In the genomic region with DNA sequence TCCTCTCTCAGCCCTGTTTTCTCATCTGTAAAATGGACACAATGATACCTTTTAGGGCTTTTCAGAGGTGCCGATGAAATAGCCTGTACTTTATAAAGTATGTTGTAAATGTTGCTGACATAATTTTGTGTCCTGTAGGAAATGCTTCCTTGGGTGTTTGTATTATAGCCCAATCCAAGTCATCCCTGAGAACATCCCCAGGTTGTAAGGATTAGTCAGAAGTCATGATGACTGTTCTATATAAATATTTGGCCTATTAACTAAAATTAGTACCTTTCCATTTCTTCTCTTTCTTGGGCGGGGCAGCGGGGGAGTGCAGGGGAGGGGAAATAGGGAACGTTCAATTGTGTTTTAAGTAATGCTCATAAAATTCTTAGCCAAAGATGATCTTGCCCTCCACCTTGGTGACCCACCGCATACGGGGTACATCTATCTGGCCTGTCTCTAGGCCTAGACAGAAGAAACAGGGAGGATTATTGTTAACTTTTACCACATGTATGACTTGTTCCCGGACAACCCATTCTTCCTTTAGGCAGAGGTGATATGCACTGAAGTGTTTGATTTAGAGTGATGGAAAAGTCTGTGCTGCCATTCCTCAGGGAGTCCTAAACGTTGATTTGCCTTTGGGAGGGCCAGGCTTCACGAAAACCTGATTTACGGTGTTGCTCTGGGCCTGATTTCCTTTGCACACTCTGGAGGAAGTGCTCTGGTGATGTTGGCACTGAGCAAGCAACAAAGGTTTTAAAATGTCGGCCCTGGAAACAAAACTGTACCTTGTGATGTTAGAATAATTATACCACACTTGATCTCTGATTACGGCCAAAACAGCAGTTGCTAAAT, we compare ENCODE assay signal across 16 cellular contexts.
DNase-seq lines count a peak whose midpoint lies in the region; ATAC-seq, FAIRE-seq and TF ChIP-seq lines count a peak whose summit lies in the region.
"Had no signal": no experiment of that assay in that cellular context is flagged by ENCODE, and none has a peak within 500 bp of the region (broad histone marks: within the 10 kb centered on the region; RNA-seq: fewer than 3 reads in every experiment).

No MANE protein-coding gene starts in this region.

- H3K36me3 ChIP-seq in RWPE2 (ENCODE audit: low read depth): no peaks in the 10 kb centered on the region
- no peaks in the 10 kb centered on the region for H3K36me3 ChIP-seq in rectal smooth muscle tissue (ENCODE audit: control insufficient read depth, insufficient read depth, low read length)

- H3K27me3 ChIP-seq in RWPE2 (ENCODE audit: insufficient read depth, poor library complexity, severe bottlenecking) (no peaks in the 10 kb centered on the region), rectal smooth muscle tissue (ENCODE audit: control insufficient read depth, insufficient read depth, low read length) (no peaks in the 10 kb centered on the region)

- TF ChIP-seq CTCF in RWPE2 (IDR thresholded peaks at IDR 0.05; ENCODE audit: poor library complexity, severe bottlenecking) (no peak), fibroblast of villous mesenchyme (IDR thresholded peaks at IDR 0.05; ENCODE audit: insufficient read depth, low read depth, low read length) (no peak)

- peak; percentile 49 for DNase-seq in ELR (ENCODE audit: low read depth)
- DNase-seq in RWPE2 (ENCODE audit: low spot score): no peak
- DNase-seq in fibroblast of villous mesenchyme (ENCODE audit: low read depth): peak; percentile 28
- no peak for DNase-seq in HTR-8/SVneo (ENCODE audit: insufficient read length, low spot score)
- DNase-seq in OCI-M1 (lab: John Stamatoyannopoulos, UW): no peak
- DNase-seq in mucosa of gallbladder (ENCODE audit: low spot score): no peak
- DNase-seq: activated naive CD8-positive, alpha-beta T cell treated with anti-CD3 and anti-CD28 coated beads, Interleukin-2, amount 10 ng/mL, durations not matched to agents 7 days and 5 days; activated T-cell treated with anti-CD3 and anti-CD28 coated beads for 4 hours; NCI-H2029 treated with DMSO at 0.1 percent for 48 hours; retina; stimulated activated CD4-positive, alpha-beta T cell treated with anti-CD3 and anti-CD28 coated beads, Interleukin-4, amount 100 ng/mL, for 24 hours; T-cell had no signal

- ATAC-seq in RWPE2 (ENCODE audit: low read depth): peak; percentile 89
- no peak for ATAC-seq in HG03045 (IDR thresholded peaks at IDR 0.05; ENCODE audit: unreplicated experiment)
- ATAC-seq: stimulated activated memory B cell treated with anti-CD40 and anti-IgM and Interleukin-4, amounts not matched to agents 10 μg/mL and 1 μg/mL and 100 μg/mL, for 72 hours; T-cell had no signal

- H3K4me3 ChIP-seq in RWPE2 (ENCODE audit: severe bottlenecking) (no peak overlapping the region), fibroblast of villous mesenchyme (ENCODE audit: low read depth, low read length) (no peak overlapping the region), rectal smooth muscle tissue (ENCODE audit: low read length) (no peak overlapping the region)

- FAIRE-seq in HTR-8/SVneo (lab: Jason Lieb, UNC): no peak
- FAIRE-seq: GM19239 had no signal

- H3K9me3 ChIP-seq in RWPE2 (ENCODE audit: severe bottlenecking): no peaks in the 10 kb centered on the region

- H3K27ac ChIP-seq in RWPE2 (ENCODE audit: poor library complexity, severe bottlenecking) (peak overlapping the region; percentile 79), rectal smooth muscle tissue (ENCODE audit: low read depth, low read length) (peak overlapping the region; percentile 48)

- peaks cover 26% of the 10 kb centered on the region for H3K4me1 ChIP-seq in RWPE2 (ENCODE audit: insufficient read depth, poor library complexity, severe bottlenecking)
- H3K4me1 ChIP-seq in rectal smooth muscle tissue (ENCODE audit: control insufficient read depth, insufficient read depth, low read length): peaks cover 5% of the 10 kb centered on the region

- H3K9ac ChIP-seq in rectal smooth muscle tissue (ENCODE audit: low read length): no peak overlapping the region

Comparison
In these comparisons a context has a peak if more than half of its experiments do, and no peak if none do; other contexts are left out.
1. DNase-seq: peak in ELR (single experiment) and fibroblast of villous mesenchyme (single experiment); none in RWPE2 (single experiment), HTR-8/SVneo (single experiment), OCI-M1 (single experiment) and mucosa of gallbladder (single experiment).